In the genomic region with DNA sequence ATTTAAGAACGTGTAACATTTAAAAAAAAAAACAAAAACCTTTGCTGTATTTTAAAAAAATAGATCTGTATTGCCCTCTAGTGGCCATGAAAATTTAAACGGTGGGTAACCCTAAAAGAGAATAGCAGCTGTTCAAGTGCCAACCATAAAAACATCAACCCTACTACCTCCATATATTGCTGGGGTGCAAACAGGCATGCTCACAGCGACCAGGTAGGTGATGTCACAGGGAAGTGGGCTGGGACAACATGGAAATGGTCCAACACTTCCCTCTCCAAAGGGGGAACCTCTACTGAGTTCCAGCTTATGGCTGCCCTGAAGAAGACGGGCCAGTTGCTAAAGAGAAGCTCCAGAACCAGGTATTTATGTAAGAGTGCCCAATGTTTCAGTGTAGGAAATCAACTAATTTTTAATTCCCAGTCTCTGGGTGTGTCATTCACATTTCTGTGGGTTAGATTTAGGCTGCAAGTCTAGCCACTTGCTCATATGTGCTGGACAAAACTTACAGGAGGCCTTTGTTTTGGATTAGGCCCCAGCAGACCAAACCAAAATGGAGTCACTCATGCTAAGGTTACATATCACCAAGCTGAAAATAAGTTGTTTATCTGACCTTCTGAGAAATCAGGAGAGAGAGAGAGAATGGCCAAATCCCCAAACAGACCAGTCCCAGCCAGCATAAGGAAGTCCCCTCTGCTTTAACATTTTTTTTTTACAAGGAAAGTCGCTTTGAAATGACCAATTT, we compare ENCODE assay signal across 8 cellular contexts. TPM values are rescaled to one million over a fixed set of nuclear protein-coding genes. Genes with fewer than 3 reads are reported as not detected.
DNase-seq lines count a peak whose midpoint lies in the region; ATAC-seq and TF ChIP-seq lines count a peak whose summit lies in the region.

No MANE protein-coding gene starts in this region.

- no peak overlapping the region for H3K4me3 ChIP-seq in Jurkat, Clone E6-1 (ENCODE audit: low read length)
- no peak overlapping the region for H3K4me3 ChIP-seq in gastroesophageal sphincter
- no peak overlapping the region for H3K4me3 ChIP-seq in thoracic aorta

- no peak for TF ChIP-seq EP300 in gastroesophageal sphincter (IDR thresholded peaks at IDR 0.05)

- ATAC-seq in gastroesophageal sphincter (no peak), thoracic aorta (ENCODE audit: insufficient number of reproducible peaks, low FRiP score, low read depth) (no peak), GM21825 (IDR thresholded peaks at IDR 0.05; ENCODE audit: unreplicated experiment) (no peak)

- WGBS in gastroesophageal sphincter (ENCODE audit: low coverage in 1 of 2), 2 donors = 30 to 43% methylated on average over 4 to 5 of the region's 5 CpGs

- TF ChIP-seq POLR2A in gastroesophageal sphincter (IDR thresholded peaks at IDR 0.05) = no peak

- H3K27me3 ChIP-seq in gastroesophageal sphincter = no peaks in the 10 kb centered on the region
- H3K27me3 ChIP-seq in thoracic aorta (replicated peaks; ENCODE audit: insufficient read depth) = no peaks in the 10 kb centered on the region

- peak; percentile 10 to 47 (median 27) for TF ChIP-seq CTCF in gastroesophageal sphincter (IDR thresholded peaks at IDR 0.05)
- peak; percentile 22 for TF ChIP-seq CTCF in thoracic aorta (IDR thresholded peaks at IDR 0.05)

- peak; percentile 85 for DNase-seq in DMS53 (lab: John Stamatoyannopoulos, UW)
- peak; percentile 26 for DNase-seq in Jurkat, Clone E6-1 (ENCODE audit: low read depth, low spot score)
- peak; percentile 15 for DNase-seq in SHP77 treated with DMSO at 0.1 percent for 48 hours (lab: John Stamatoyannopoulos, UW)
- no peak for DNase-seq in thoracic aorta (ENCODE audit: low spot score)
- DNase-seq in activated CD4-positive, alpha-beta T cell treated with anti-CD3 and anti-CD28 coated beads, Interleukin-2, amount 50 U/mL, for 48 hours = no peak
- DNase-seq in stimulated activated CD4-positive, alpha-beta T cell treated with anti-CD3 and anti-CD28 coated beads, Interleukin-2, amount 100 ng/mL, for 24 hours = no peak

- H3K27ac ChIP-seq in gastroesophageal sphincter (no peak overlapping the region), thoracic aorta (no peak overlapping the region)

- peaks cover 0 to 3% (median 0%) of the 10 kb centered on the region in 3 donors for H3K9me3 ChIP-seq in gastroesophageal sphincter
- no peaks in the 10 kb centered on the region for H3K9me3 ChIP-seq in thoracic aorta

- H3K36me3 ChIP-seq in gastroesophageal sphincter (no peaks in the 10 kb centered on the region), thoracic aorta (no peaks in the 10 kb centered on the region)

- no peaks in the 10 kb centered on the region for H3K4me1 ChIP-seq in gastroesophageal sphincter
- no peaks in the 10 kb centered on the region for H3K4me1 ChIP-seq in thoracic aorta (ENCODE audit: control insufficient read depth in 1 of 2, low read depth in 2 of 2)

RNA-seq across cellular contexts. Expression of a gene that starts 54.5 kb away (rescaled TPM):
- 20.6 TPM for polyA plus RNA-seq in Jurkat, Clone E6-1 (2012; ENCODE audit: insufficient read depth, insufficient read length)
- under 1 TPM in 2 of 4 donors, not detected in 2; 0.13 to 0.77 TPM for total RNA-seq in gastroesophageal sphincter
- total RNA-seq in thoracic aorta = not detected

Comparison
In these comparisons a context has a peak if more than half of its experiments do, and no peak if none do; other contexts are left out.
1. DNase-seq: peak in DMS53 (single experiment), Jurkat, Clone E6-1 (single experiment) and SHP77 treated with DMSO at 0.1 percent for 48 hours (single experiment); none in thoracic aorta (single experiment), activated CD4-positive, alpha-beta T cell treated with anti-CD3 and anti-CD28 coated beads, Interleukin-2, amount 50 U/mL, for 48 hours (0 of 2) and stimulated activated CD4-positive, alpha-beta T cell treated with anti-CD3 and anti-CD28 coated beads, Interleukin-2, amount 100 ng/mL, for 24 hours (0 of 2).